17 cellular contexts compared by ENCODE assay signal in genomic region chr1:221337106-221337505, GRCh38.
"Had no signal": no experiment of that assay in that cellular context is flagged by ENCODE, and none has a peak within 500 bp of the region (broad histone marks: within the 10 kb centered on the region; RNA-seq: fewer than 3 reads in every experiment).

No MANE protein-coding gene starts in this region.

- H3K4me1 ChIP-seq: body of pancreas, prostate gland had no signal

- H3K27ac Mint-ChIP-seq: activated naive CD8-positive, alpha-beta T cell; natural killer cell treated with Interleukin-12 subunit alpha and Interleukin-12 subunit beta and Interleukin-15 and Interleukin-18, amount 100 ng/mL, for 72 hours; stimulated activated naive CD8-positive, alpha-beta T cell treated with anti-CD3 and anti-CD28 coated beads, Interleukin-15, amount 100 ng/mL, for 72 hours had no signal

- ATAC-seq: body of pancreas; heart right ventricle; left colon; natural killer cell treated with Interleukin-12 subunit alpha and Interleukin-12 subunit beta and Interleukin-15 and Interleukin-18, amount 100 ng/mL, for 72 hours; right lobe of liver; stimulated activated naive CD8-positive, alpha-beta T cell treated with anti-CD3 and anti-CD28 coated beads, Interleukin-15, amount 100 ng/mL, for 72 hours had no signal

- H3K27ac ChIP-seq: body of pancreas, SK-N-MC had no signal

- H3K4me3 Mint-ChIP-seq: activated naive CD8-positive, alpha-beta T cell; natural killer cell treated with Interleukin-12 subunit alpha and Interleukin-12 subunit beta and Interleukin-15 and Interleukin-18, amount 100 ng/mL, for 72 hours; stimulated activated naive CD8-positive, alpha-beta T cell treated with anti-CD3 and anti-CD28 coated beads, Interleukin-15, amount 100 ng/mL, for 72 hours had no signal

- H3K36me3 Mint-ChIP-seq: activated naive CD8-positive, alpha-beta T cell; natural killer cell treated with Interleukin-12 subunit alpha and Interleukin-12 subunit beta and Interleukin-15 and Interleukin-18, amount 100 ng/mL, for 72 hours had no signal

- H3K36me3 ChIP-seq: heart right ventricle, prostate gland, right lobe of liver had no signal

- H3K4me3 ChIP-seq: body of pancreas, heart right ventricle, prostate gland, right lobe of liver, SK-N-MC had no signal

- DNase-seq: activated CD4-positive, alpha-beta T cell treated with anti-CD3 and anti-CD28 coated beads, Interleukin-2, amount 50 U/mL, for 1 hour; activated CD8-positive, alpha-beta memory T cell treated with anti-CD3 and anti-CD28 coated beads for 24 hours; activated gamma-delta T cell treated with Interleukin-2 at 50 U/mL for 16 hours; amniotic stem cell; body of pancreas; central memory CD4-positive, alpha-beta T cell; cortex of kidney; effector CD8-positive, alpha-beta T cell; heart right ventricle; left colon; nucleus accumbens; right lobe of liver; stimulated activated naive CD8-positive, alpha-beta T cell treated with anti-CD3 and anti-CD28 coated beads, Interleukin-15, amount 100 ng/mL, for 72 hours had no signal

- H3K9me3 ChIP-seq: body of pancreas, prostate gland had no signal

- H3K27me3 ChIP-seq: body of pancreas, heart right ventricle, right lobe of liver had no signal
